15 cellular contexts compared by ENCODE assay signal in the genomic region with DNA sequence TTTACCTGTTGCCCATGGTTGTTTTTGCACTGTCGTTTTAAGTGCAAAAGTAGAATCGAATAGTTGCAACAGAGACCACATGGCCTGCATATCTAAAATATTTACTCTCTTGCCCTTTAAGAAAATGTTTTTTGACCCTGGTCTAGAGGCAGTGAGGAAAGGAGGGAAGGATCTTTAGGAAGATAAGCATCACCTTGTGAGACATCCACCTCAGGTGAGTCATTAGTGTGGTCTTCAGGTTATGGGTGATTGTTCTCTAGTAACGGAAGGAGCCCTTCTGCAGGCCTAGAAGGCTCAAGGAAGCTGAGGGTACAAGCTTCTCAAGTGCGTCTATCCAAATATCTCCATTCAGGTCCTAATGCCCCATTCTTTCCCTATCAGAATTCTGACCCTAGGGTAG. TPM values are rescaled to one million over a fixed set of nuclear protein-coding genes. Genes with fewer than 3 reads are reported as not detected.
"Had no signal": no experiment of that assay in that cellular context is flagged by ENCODE, and none has a peak within 500 bp of the region (broad histone marks: within the 10 kb centered on the region; RNA-seq: fewer than 3 reads in every experiment).

No MANE protein-coding gene starts in this region.

- DNase-seq: activated CD4-positive, alpha-beta T cell treated with anti-CD3 and anti-CD28 coated beads, Interleukin-2, amount 50 U/mL, for 48 hours; activated CD4-positive, CD25-positive, alpha-beta regulatory T cell treated with anti-CD3 and anti-CD28 coated beads, Interleukin-2, amount 50 U/mL, for 72 hours; activated naive CD4-positive, alpha-beta T cell treated with Interleukin-2 at 50 U/mL for 16 hours; erythroblast; islet precursor cell; left lung; mesenchymal stem cell; nucleus accumbens; stimulated activated CD4-positive, alpha-beta T cell treated with anti-CD3 and anti-CD28 coated beads, Interleukin-2, amount 100 ng/mL, for 48 hours; stimulated activated naive CD4-positive, alpha-beta T cell had no signal

- H3K27ac Mint-ChIP-seq: nephron had no signal

- H3K27me3 ChIP-seq: cardiac muscle cell, left lung, tibial nerve, vagina had no signal

- H3K36me3 ChIP-seq: cardiac muscle cell had no signal

- H3K9me3 ChIP-seq: left lung, tibial nerve, vagina had no signal

- ATAC-seq: left lung had no signal

- H3K9me3 Mint-ChIP-seq: nephron had no signal

- H3K4me3 Mint-ChIP-seq: nephron had no signal

- H3K4me1 Mint-ChIP-seq: nephron had no signal

- H3K4me3 ChIP-seq: cardiac muscle cell, left lung, tibial nerve, vagina had no signal

- H3K27ac ChIP-seq: cardiac muscle cell, tibial nerve, vagina had no signal

RNA-seq across cellular contexts. Expression of a gene that starts 6.6 kb away (rescaled TPM):
- total RNA-seq: cardiac muscle cell, skeletal muscle tissue had no signal
- polyA plus RNA-seq: cardiac muscle cell had no signal
